Comparison of ENCODE assay signal across 16 cellular contexts in genomic region chr1:97414682-97415312, GRCh38.
A peak's percentile ranks its signal among the peaks of the same experiment; 100 is the strongest.
DNase-seq lines count a peak whose midpoint lies in the region; ATAC-seq, FAIRE-seq and TF ChIP-seq lines count a peak whose summit lies in the region.
"Had no signal": no experiment of that assay in that cellular context is flagged by ENCODE, and none has a peak within 500 bp of the region (broad histone marks: within the 10 kb centered on the region; RNA-seq: fewer than 3 reads in every experiment).

No MANE protein-coding gene starts in this region.

- TF ChIP-seq RAD21 in HepG2 (CRISPR knock-in tag; IDR thresholded peaks at IDR 0.05): no peak

- POLR2A ChIA-PET in HepG2 (lab: Yijun Ruan, JAX): no interaction called here
- POLR2A ChIA-PET in HEK293T (lab: Yijun Ruan, JAX): no interaction called here

- H3K4me3 ChIP-seq in LNCaP clone FGC (ENCODE audit: low read depth, low read length): peak overlapping the region; percentile 30
- no peak overlapping the region for H3K4me3 ChIP-seq in HepG2 (replicated peaks in 1 of 3; ENCODE audit: insufficient read depth in 1 of 3, low read depth in 2 of 3, low read length in 3 of 3)
- H3K4me3 ChIP-seq: BLaER1 treated with 17β-estradiol and CSF1 and Interleukin-3, amounts not matched to agents 10 nM and 100 nM had no signal

- no peak for ATAC-seq in HepG2
- ATAC-seq: HCT116 had no signal

- BruUV-seq in HepG2 (replicated peaks; lab: Mats Ljungman, UMichigan): no TSS peak

- in situ Hi-C loops in HepG2 (cut with HindIII; ENCODE audit: extremely low pct_ligation_motif_present, low pct_unique_long_range_greater_than_20kb): no loop called here

- no peak for FAIRE-seq in HepG2 (lab: Jason Lieb, UNC)

- TF ChIP-seq EP300 in HepG2 (IDR thresholded peaks at IDR 0.05; ENCODE audit: low read depth in 2 of 2, low read length in 2 of 2) (no peak), HepG2 (CRISPR knock-in tag; IDR thresholded peaks at IDR 0.05; ENCODE audit: borderline replicate concordance) (no peak)

- H3K4me2 ChIP-seq in HepG2 (ENCODE audit: low read depth, low read length): no peak overlapping the region
- H3K4me2 ChIP-seq: BLaER1 treated with 17β-estradiol and CSF1 and Interleukin-3, amounts not matched to agents 10 nM and 100 nM had no signal

- no peak overlapping the region for H3K27ac ChIP-seq in HepG2 (ENCODE audit: extremely low read length, insufficient read depth, low read length)
- H3K27ac ChIP-seq: BLaER1 treated with 17β-estradiol and CSF1 and Interleukin-3, amounts not matched to agents 10 nM and 100 nM had no signal

- DNase-seq in DMS53 (lab: John Stamatoyannopoulos, UW) (peak; percentile 53), LNCaP clone FGC (ENCODE audit: low read depth) (peak; percentile 72), HepG2 (ENCODE audit: low spot score) (no peak), T1000 (lab: John Stamatoyannopoulos, UW) (no peak), HEK293T (ENCODE audit: extremely low spot score) (no peak), DMS114 treated with DMSO at 0.1 percent for 48 hours (lab: John Stamatoyannopoulos, UW; ENCODE audit: unreplicated experiment) (no peak)
- DNase-seq: CD4-positive, CD25-positive, alpha-beta regulatory T cell; CD8-positive, alpha-beta memory T cell; COR-L47; DMS 273 treated with DMSO at 0.1 percent for 48 hours; DMS79 treated with DMSO at 0.1 percent for 48 hours; GF-D8; GOT3; H7 had no signal

- H3K27me3 ChIP-seq in HepG2 (ENCODE audit: control insufficient read depth in 1 of 2, insufficient read depth in 2 of 2, low read length in 2 of 2): no peaks in the 10 kb centered on the region; a peak in 1 of 5 replicates
- H3K27me3 ChIP-seq: BLaER1 treated with 17β-estradiol and CSF1 and Interleukin-3, amounts not matched to agents 10 nM and 100 nM had no signal

- H3K9ac ChIP-seq in HepG2 (ENCODE audit: insufficient read depth, low read depth, low read length): no peak overlapping the region
- H3K9ac ChIP-seq: BLaER1 treated with 17β-estradiol and CSF1 and Interleukin-3, amounts not matched to agents 10 nM and 100 nM had no signal

- CTCF ChIA-PET in HepG2 (lab: Yijun Ruan, JAX; ENCODE audit: low intra/inter-chr PET ratio, low total read pairs) (no interaction called here), HEK293T (lab: Yijun Ruan, JAX) (interaction anchor here (1.2 kb wide), 1 partner anchor 9 kb away, joined by 3 read pairs; no protein-coding TSS in a partner anchor)

- TF ChIP-seq POLR2A in HepG2 (IDR thresholded peaks at IDR 0.05; ENCODE audit: insufficient read depth in 1 of 2, low read depth in 2 of 2, low read length in 2 of 2): no peak

- no peak for TF ChIP-seq CTCF in LNCaP clone FGC (IDR thresholded peaks at IDR 0.05; ENCODE audit: control insufficient read depth, extremely low read depth, insufficient read depth)
- TF ChIP-seq CTCF in HepG2 (CRISPR knock-in tag; IDR thresholded peaks at IDR 0.05): no peak

- intact Hi-C loops in HepG2 (cut with micrococcal nuclease; ENCODE audit: unreplicated experiment): no loop called here

- no peaks in the 10 kb centered on the region for H4K20me1 ChIP-seq in HepG2 (ENCODE audit: insufficient read depth, low read length)

- no peaks in the 10 kb centered on the region for H3K79me2 ChIP-seq in HepG2 (ENCODE audit: insufficient read depth, low read length)

- H3K9me3 ChIP-seq in HepG2 (ENCODE audit: low read length): peaks cover 22% of the 10 kb centered on the region
- H3K9me3 ChIP-seq: BLaER1 treated with 17β-estradiol and CSF1 and Interleukin-3, amounts not matched to agents 10 nM and 100 nM had no signal

- H3K36me3 ChIP-seq in HepG2 (replicated peaks in 1 of 2; ENCODE audit: control insufficient read depth in 1 of 2, insufficient read depth in 2 of 2, low read length in 2 of 2): no peaks in the 10 kb centered on the region

- H3K4me1 ChIP-seq in HepG2 (ENCODE audit: insufficient read depth, low read length): no peaks in the 10 kb centered on the region
- H3K4me1 ChIP-seq: BLaER1 treated with 17β-estradiol and CSF1 and Interleukin-3, amounts not matched to agents 10 nM and 100 nM had no signal

- WGBS in HepG2 (ENCODE audit: low lambda C conversion rate): 57% methylated on average over 3 of the region's 3 CpGs

- no peak overlapping the region for H2AFZ ChIP-seq in HepG2 (ENCODE audit: low read length)

TF ChIP-seq in HepG2, 621 proteins besides CTCF, POLR2A, EP300 and RAD21:
- TF ChIP-seq MAFF (IDR thresholded peaks at IDR 0.05; ENCODE audit: low read depth, low read length): peak; percentile 35; the same call in 1 of the 2 replicates
- TF ChIP-seq MAFK (conservative IDR thresholded peaks at IDR 0.05 in 1 of 2, IDR thresholded peaks at IDR 0.05 in 1 of 2; ENCODE audit: low read length in 2 of 2): peak in 1 of 2 experiments; percentile 68; a peak in 3 of 4 replicates
- no peak for TF ChIP-seq YEATS2 (CRISPR knock-in tag; IDR thresholded peaks at IDR 0.05; ENCODE audit: borderline replicate concordance)

TF ChIP-seq in HEK293T, 16 proteins besides CTCF, POLR2A, EP300 and RAD21:
- TF ChIP-seq BHLHE40 (IDR thresholded peaks at IDR 0.05; ENCODE audit: borderline replicate concordance): no peak
- no peak for TF ChIP-seq CTBP1 (IDR thresholded peaks at IDR 0.05; ENCODE audit: borderline replicate concordance)

Comparison
In these comparisons a context has a peak if more than half of its experiments do, and no peak if none do; other contexts are left out.
1. DNase-seq: peak in DMS53 (single experiment) and LNCaP clone FGC (single experiment); none in HepG2 (single experiment), T1000 (single experiment), HEK293T (single experiment) and DMS114 treated with DMSO at 0.1 percent for 48 hours (single experiment).